8 cellular contexts compared by ENCODE assay signal in genomic region chr3:183178833-183179549, GRCh38. TPM values are rescaled to one million over a fixed set of nuclear protein-coding genes. Genes with fewer than 3 reads are reported as not detected.
DNase-seq lines count a peak whose midpoint lies in the region; ATAC-seq and TF ChIP-seq lines count a peak whose summit lies in the region.

No MANE protein-coding gene starts in this region.

- DNase-seq in ACHN = peak; percentile 26
- DNase-seq in NCI-H524 treated with DMSO at 0.1 percent for 48 hours (lab: John Stamatoyannopoulos, UW) = peak; percentile 19
- DNase-seq in heart right ventricle = peak in 1 of 2 donors; percentile 30
- peak in 9 of 10 donors; percentile 41 to 93 (median 61) for DNase-seq in posterior cingulate gyrus
- no peak for DNase-seq in NCI-H1436 treated with DMSO at 0.1 percent for 48 hours (lab: John Stamatoyannopoulos, UW)
- no peak for DNase-seq in NCI-H748 treated with DMSO at 0.1 percent for 48 hours (lab: John Stamatoyannopoulos, UW)

- no peaks in the 10 kb centered on the region for H3K9me3 ChIP-seq in heart right ventricle

- intact Hi-C loops in heart right ventricle (cut with DNase I) (no loop called here), posterior cingulate gyrus (cut with DNase I) (no loop called here)

- in situ Hi-C loops in ACHN (cut with HindIII; ENCODE audit: low pct_ligation_motif_present, low pct_unique_long_range_greater_than_20kb, low sequenced_read_pairs) = no loop called here

- H3K9me3 Mint-ChIP-seq in activated naive CD4-positive, alpha-beta T cell treated with anti-CD3 and anti-CD28 coated beads, Interleukin-2, amount 50 U/mL, for 24 hours = no peaks in the 10 kb centered on the region

- peak in 4 of 9 donors; percentile 12 to 34 (median 32) for TF ChIP-seq CTCF in heart right ventricle (IDR thresholded peaks at IDR 0.05)

- peaks cover 0 to 66% (median 53%) of the 10 kb centered on the region in 7 donors for H3K27me3 ChIP-seq in heart right ventricle

- H3K4me3 ChIP-seq in heart right ventricle = peak overlapping the region; percentile 34 to 62 (median 57)

- WGBS in heart right ventricle, 2 donors = 0 to 2% methylated on average over 66 to 68 of the region's 68 CpGs

- H3K4me1 ChIP-seq in heart right ventricle = peaks cover 0 to 23% (median 17%) of the 10 kb centered on the region in 9 donors

- H3K27ac Mint-ChIP-seq in activated naive CD4-positive, alpha-beta T cell treated with anti-CD3 and anti-CD28 coated beads, Interleukin-2, amount 50 U/mL, for 24 hours = no peak overlapping the region

- H3K4me3 Mint-ChIP-seq in activated naive CD4-positive, alpha-beta T cell treated with anti-CD3 and anti-CD28 coated beads, Interleukin-2, amount 50 U/mL, for 24 hours = peak overlapping the region; percentile 82

- H3K27me3 Mint-ChIP-seq in activated naive CD4-positive, alpha-beta T cell treated with anti-CD3 and anti-CD28 coated beads, Interleukin-2, amount 50 U/mL, for 24 hours = peaks cover 14% of the 10 kb centered on the region

- no peak overlapping the region for H3K27ac ChIP-seq in heart right ventricle

- H3K36me3 Mint-ChIP-seq in activated naive CD4-positive, alpha-beta T cell treated with anti-CD3 and anti-CD28 coated beads, Interleukin-2, amount 50 U/mL, for 24 hours = no peaks in the 10 kb centered on the region

- ATAC-seq in GM21390 (IDR thresholded peaks at IDR 0.05; ENCODE audit: unreplicated experiment) = peak; percentile 58
- ATAC-seq in heart right ventricle = peak; percentile 53 to 72 (median 67)

- peaks cover 5% of the 10 kb centered on the region for H3K4me1 Mint-ChIP-seq in activated naive CD4-positive, alpha-beta T cell treated with anti-CD3 and anti-CD28 coated beads, Interleukin-2, amount 50 U/mL, for 24 hours

- H3K36me3 ChIP-seq in heart right ventricle = no peaks in the 10 kb centered on the region

RNA-seq across cellular contexts. Expression of gene LAMP3, which starts 16.5 kb away (rescaled TPM):
- 1 to 10 TPM in 1 of 10 donors, under 1 TPM in 1, not detected in 8; 0.08 to 3.2 TPM for total RNA-seq in heart right ventricle
- polyA plus RNA-seq in heart right ventricle = under 1 TPM in 1 of 2 donors, not detected in 1; 0.09 TPM

Comparison
In these comparisons a context has a peak if more than half of its experiments do, and no peak if none do; other contexts are left out.
1. DNase-seq: peak in ACHN (single experiment), NCI-H524 treated with DMSO at 0.1 percent for 48 hours (single experiment) and posterior cingulate gyrus (9 of 10); none in NCI-H1436 treated with DMSO at 0.1 percent for 48 hours (single experiment) and NCI-H748 treated with DMSO at 0.1 percent for 48 hours (single experiment).